Comparison of ENCODE assay signal across 17 cellular contexts in genomic region chr16:88406096-88407041, GRCh38. TPM values are rescaled to one million over a fixed set of nuclear protein-coding genes. Genes with fewer than 3 reads are reported as not detected.
A peak's percentile ranks its signal among the peaks of the same experiment; 100 is the strongest.
DNase-seq lines count a peak whose midpoint lies in the region; ATAC-seq and TF ChIP-seq lines count a peak whose summit lies in the region.
"Had no signal": no experiment of that assay in that cellular context is flagged by ENCODE, and none has a peak within 500 bp of the region (broad histone marks: within the 10 kb centered on the region; RNA-seq: fewer than 3 reads in every experiment).

No MANE protein-coding gene starts in this region.

- H2BK20ac ChIP-seq in H9 (ENCODE audit: low read depth, low read length, poor library complexity, severe bottlenecking): no peak overlapping the region

- H3K27ac Mint-ChIP-seq in H9 (peak overlapping the region in 1 of 3 experiments; percentile 53; a peak in 1 of 7 replicates), brain (peak overlapping the region in 3 of 5 experiments; percentile 55 to 74 (median 69)), neural progenitor cell (peak overlapping the region; percentile 50)
- H3K27ac Mint-ChIP-seq: activated naive CD4-positive, alpha-beta T cell treated with anti-CD3 and anti-CD28 coated beads, Interleukin-2, amount 50 U/mL, for 24 hours; dendritic cell treated with granulocyte-macrophage colony-stimulating factor and Interleukin-4, amounts not matched to agents 40 ng/mL and 50 ng/mL, for 4 days; immature natural killer cell; stimulated activated naive B cell treated with anti-CD40 and anti-IgM and Interleukin-4, amounts not matched to agents 10 μg/mL and 1 μg/mL and 100 μg/mL, for 72 hours had no signal

- H3K9me3 ChIP-seq in H9 (ENCODE audit: control insufficient read depth, low read depth, low read length) (no peaks in the 10 kb centered on the region), neural progenitor cell (ENCODE audit: low read depth) (no peaks in the 10 kb centered on the region)
- H3K9me3 ChIP-seq: HAP-1 had no signal

- H3K9ac ChIP-seq in H9 (ENCODE audit: extremely low read depth, insufficient read length, low read length) (no peak overlapping the region), neural progenitor cell (no peak overlapping the region)

- H2BK12ac ChIP-seq in H9 (ENCODE audit: insufficient read length, low read depth, low read length): no peak overlapping the region

- no peak overlapping the region for H3K56ac ChIP-seq in H9 (ENCODE audit: insufficient read length, low read depth, low read length)

- no peak overlapping the region for H3K4me2 ChIP-seq in H9 (ENCODE audit: insufficient read depth, insufficient read length, low read length)
- no peak overlapping the region for H3K4me2 ChIP-seq in neural progenitor cell

- TF ChIP-seq CTCF in H9 (conservative IDR thresholded peaks at IDR 0.05) (peak; percentile 60), brain (conservative IDR thresholded peaks at IDR 0.05) (no peak), neural progenitor cell (IDR thresholded peaks at IDR 0.05) (peak; percentile 49)

- H3K18ac ChIP-seq in H9 (ENCODE audit: insufficient read length, low read depth, low read length): no peak overlapping the region

- H3F3A ChIP-seq in neural progenitor cell (ENCODE audit: low read depth): no peaks in the 10 kb centered on the region

- H3K14ac ChIP-seq in H9 (ENCODE audit: insufficient read depth, low read length): no peak overlapping the region

- H3K4me3 Mint-ChIP-seq in H9: no peak overlapping the region
- H3K4me3 Mint-ChIP-seq in brain: no peak overlapping the region
- no peak overlapping the region for H3K4me3 Mint-ChIP-seq in neural progenitor cell
- H3K4me3 Mint-ChIP-seq: activated naive CD4-positive, alpha-beta T cell treated with anti-CD3 and anti-CD28 coated beads, Interleukin-2, amount 50 U/mL, for 24 hours; dendritic cell treated with granulocyte-macrophage colony-stimulating factor and Interleukin-4, amounts not matched to agents 40 ng/mL and 50 ng/mL, for 4 days; immature natural killer cell; stimulated activated naive B cell treated with anti-CD40 and anti-IgM and Interleukin-4, amounts not matched to agents 10 μg/mL and 1 μg/mL and 100 μg/mL, for 72 hours had no signal

- H3K36me3 ChIP-seq in neural progenitor cell: no peaks in the 10 kb centered on the region
- H3K36me3 ChIP-seq: HAP-1 had no signal

- H4K20me1 ChIP-seq in H9 (ENCODE audit: control insufficient read depth, insufficient read depth, insufficient read length) (no peaks in the 10 kb centered on the region), neural progenitor cell (ENCODE audit: low read depth) (no peaks in the 10 kb centered on the region)

- no peaks in the 10 kb centered on the region for H3K23me2 ChIP-seq in H9 (ENCODE audit: insufficient read length, low read depth, low read length, poor library complexity, severe bottlenecking)

- H2BK5ac ChIP-seq in H9 (ENCODE audit: insufficient read length, low read length): no peak overlapping the region

- H3K9me3 Mint-ChIP-seq in H9: no peaks in the 10 kb centered on the region; a peak in 2 of 5 replicates
- H3K9me3 Mint-ChIP-seq in brain: peaks cover 0 to 7% (median 0%) of the 10 kb centered on the region in 5 experiments
- H3K9me3 Mint-ChIP-seq in neural progenitor cell: no peaks in the 10 kb centered on the region
- H3K9me3 Mint-ChIP-seq: activated naive CD4-positive, alpha-beta T cell treated with anti-CD3 and anti-CD28 coated beads, Interleukin-2, amount 50 U/mL, for 24 hours; dendritic cell treated with granulocyte-macrophage colony-stimulating factor and Interleukin-4, amounts not matched to agents 40 ng/mL and 50 ng/mL, for 4 days; immature natural killer cell had no signal

- H3K27me3 ChIP-seq in H9 (ENCODE audit: insufficient read depth, low read length) (no peaks in the 10 kb centered on the region), neural progenitor cell (no peaks in the 10 kb centered on the region)

- ATAC-seq in HG02588 (IDR thresholded peaks at IDR 0.05; ENCODE audit: unreplicated experiment): no peak
- ATAC-seq: stimulated activated naive B cell treated with anti-CD40 and anti-IgM and Interleukin-4, amounts not matched to agents 10 μg/mL and 1 μg/mL and 100 μg/mL, for 72 hours had no signal

- H3K27ac ChIP-seq in H9 (ENCODE audit: insufficient read length, low read depth, low read length) (no peak overlapping the region), neural progenitor cell (no peak overlapping the region)

- H3K4me3 ChIP-seq in neural progenitor cell: no peak overlapping the region
- H3K4me3 ChIP-seq: HAP-1 had no signal

- H4K5ac ChIP-seq in H9 (ENCODE audit: insufficient read length, low read depth, low read length): no peak overlapping the region

- H3K79me2 ChIP-seq in H9 (ENCODE audit: insufficient read depth, low read length) (no peaks in the 10 kb centered on the region), neural progenitor cell (ENCODE audit: low read depth) (no peaks in the 10 kb centered on the region)

- H2BK15ac ChIP-seq in H9 (ENCODE audit: low read depth, low read length): no peak overlapping the region

- no peaks in the 10 kb centered on the region for H3K4me1 ChIP-seq in H9 (ENCODE audit: insufficient read depth, low read length)
- no peaks in the 10 kb centered on the region for H3K4me1 ChIP-seq in neural progenitor cell
- H3K4me1 ChIP-seq: HAP-1 had no signal

- no peak overlapping the region for H4K91ac ChIP-seq in H9 (ENCODE audit: insufficient read length, low read depth, low read length)

- DNase-seq in AG08395 (ENCODE audit: low spot score) (peak; percentile 44), H9 (no peak), neural progenitor cell (ENCODE audit: low spot score) (peak; percentile 50), T1000 (lab: John Stamatoyannopoulos, UW) (no peak), NCI-H226 (no peak), cerebellum (ENCODE audit: low spot score) (no peak)
- DNase-seq: EL; immature natural killer cell; NCI-H1092; NCI-H510A; stimulated activated CD4-positive, alpha-beta T cell treated with anti-CD3 and anti-CD28 coated beads, Interleukin-2, amount 100 ng/mL, for 48 hours; stimulated activated naive B cell treated with anti-CD40 and anti-IgM and Interleukin-4, amounts not matched to agents 10 μg/mL and 1 μg/mL and 100 μg/mL, for 72 hours had no signal

- no peak overlapping the region for H2BK120ac ChIP-seq in H9 (ENCODE audit: low read depth, low read length, poor library complexity, severe bottlenecking)

- H2AK5ac ChIP-seq in H9 (ENCODE audit: insufficient read length, low read length): no peak overlapping the region

- no peak overlapping the region for H3K4ac ChIP-seq in H9 (ENCODE audit: low read depth, low read length)

- no peaks in the 10 kb centered on the region for H3K79me1 ChIP-seq in H9 (ENCODE audit: insufficient read depth, low read depth, low read length, poor library complexity, severe bottlenecking)

- H3T11ph ChIP-seq in H9 (ENCODE audit: low read length): no peak overlapping the region

- no CpG with 5 or more reads among the region's 39 CpGs for WGBS in H9 (ENCODE audit: extremely low coverage, insufficient read length, low lambda C conversion rate)

- H4K8ac ChIP-seq in H9 (replicated peaks; ENCODE audit: insufficient read length, low read depth, low read length): no peak overlapping the region

- no peak overlapping the region for H3K23ac ChIP-seq in H9 (ENCODE audit: insufficient read length, low read depth, low read length)

- H2AFZ ChIP-seq in H9 (ENCODE audit: low read length) (no peak overlapping the region), neural progenitor cell (replicated peaks) (no peak overlapping the region)

- H3K27me3 Mint-ChIP-seq in H9 (ENCODE audit: low read depth): no peaks in the 10 kb centered on the region; the same call in 1 of the 2 replicates
- no peaks in the 10 kb centered on the region for H3K27me3 Mint-ChIP-seq in brain
- H3K27me3 Mint-ChIP-seq in neural progenitor cell (ENCODE audit: insufficient read depth, low read depth): peaks cover 12% of the 10 kb centered on the region
- H3K27me3 Mint-ChIP-seq: activated naive CD4-positive, alpha-beta T cell treated with anti-CD3 and anti-CD28 coated beads, Interleukin-2, amount 50 U/mL, for 24 hours had no signal

- H3K4me1 Mint-ChIP-seq in H9 (peaks cover 0 to 7% of the 10 kb centered on the region in 2 experiments; a peak in 2 of 4 replicates), brain (peaks cover 31% of the 10 kb centered on the region), neural progenitor cell (peaks cover 19% of the 10 kb centered on the region)

- H3K36me3 Mint-ChIP-seq in H9 (ENCODE audit: insufficient read depth in 1 of 3, low read depth in 3 of 3): no peaks in the 10 kb centered on the region; a peak in 1 of 7 replicates
- no peaks in the 10 kb centered on the region for H3K36me3 Mint-ChIP-seq in brain
- no peaks in the 10 kb centered on the region for H3K36me3 Mint-ChIP-seq in neural progenitor cell
- H3K36me3 Mint-ChIP-seq: activated naive CD4-positive, alpha-beta T cell treated with anti-CD3 and anti-CD28 coated beads, Interleukin-2, amount 50 U/mL, for 24 hours; immature natural killer cell; stimulated activated naive B cell treated with anti-CD40 and anti-IgM and Interleukin-4, amounts not matched to agents 10 μg/mL and 1 μg/mL and 100 μg/mL, for 72 hours had no signal

RNA-seq across cellular contexts. Expression of gene ZNF469, which starts 23.6 kb away (rescaled TPM):
- total RNA-seq in H9 (2021) (4.4 TPM in 2 replicates), neural progenitor cell (ENCODE audit: low replicate concordance) (0.02 and 0.03 TPM in 2 replicates), cerebellum (0.73 TPM)
- polyA plus RNA-seq in brain (ENCODE audit: insufficient read depth, low read depth, low replicate concordance): 0.34 TPM

RNA-seq across cellular contexts. Expression of gene ZFPM1, which starts 46.7 kb away (rescaled TPM):
- total RNA-seq in H9 (2021): 3.6 and 4.7 TPM in 2 replicates
- polyA plus RNA-seq in brain (ENCODE audit: insufficient read depth, low read depth, low replicate concordance): 9.8 TPM
- total RNA-seq in neural progenitor cell (ENCODE audit: low replicate concordance): 0.36 and 0.96 TPM in 2 replicates
- 2.8 TPM for total RNA-seq in cerebellum

Comparison
In these comparisons a context has a peak if more than half of its experiments do, and no peak if none do; other contexts are left out.
1. DNase-seq: peak in AG08395 (single experiment) and neural progenitor cell (single experiment); none in H9 (single experiment), T1000 (single experiment), NCI-H226 (single experiment) and cerebellum (single experiment).
2. CTCF ChIP-seq: peak in H9 (single experiment) and neural progenitor cell (single experiment); none in brain (0 of 2).